ENCODE assay signal across 18 cellular contexts in the genomic region with DNA sequence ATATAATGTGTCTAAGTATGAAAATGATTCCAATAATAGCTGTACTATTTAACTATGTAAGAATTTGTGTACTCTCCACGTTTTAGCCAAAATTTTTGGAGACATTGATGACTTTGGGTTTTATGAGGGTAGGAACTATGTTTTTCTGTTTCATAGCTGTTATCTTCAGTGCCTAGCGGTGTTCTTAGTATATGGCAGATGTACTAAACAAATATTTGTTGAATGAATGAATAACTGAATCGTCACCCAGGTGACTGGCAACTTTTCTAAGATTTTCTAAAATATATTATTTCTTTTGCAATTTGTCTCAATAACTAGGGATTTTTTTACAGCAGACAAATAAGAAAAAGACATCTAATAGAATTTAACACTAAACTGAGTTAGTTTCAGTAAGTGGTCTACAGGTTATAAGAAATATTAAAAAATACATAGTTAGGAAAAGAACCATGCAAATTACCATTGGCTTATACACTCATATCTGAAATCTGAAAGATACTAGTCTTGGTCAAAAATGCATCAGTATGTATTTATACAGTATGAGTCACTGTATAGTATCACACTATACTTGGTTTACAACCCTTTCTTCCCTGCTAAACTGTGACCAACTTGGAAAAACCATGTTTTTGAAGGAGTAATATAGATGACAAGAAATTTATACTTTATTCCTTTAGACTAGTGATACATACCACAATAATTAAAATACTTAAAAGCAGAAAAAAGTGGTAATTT.
"Had no signal": no experiment of that assay in that cellular context is flagged by ENCODE, and none has a peak within 500 bp of the region (broad histone marks: within the 10 kb centered on the region; RNA-seq: fewer than 3 reads in every experiment).

No MANE protein-coding gene starts in this region.

- ATAC-seq: activated CD8-positive, alpha-beta memory T cell treated with anti-CD3 and anti-CD28 coated beads, Interleukin-2, amount 10 ng/mL, durations not matched to agents 7 days and 5 days; heart left ventricle; stimulated activated memory B cell treated with anti-CD40 and anti-IgM and Interleukin-4, amounts not matched to agents 10 μg/mL and 1 μg/mL and 100 μg/mL, for 72 hours had no signal

- H3K27ac ChIP-seq: epithelial cell of prostate, heart left ventricle, tibial nerve, uterus had no signal

- H3K4me3 ChIP-seq: heart left ventricle, tibial nerve, uterus had no signal

- H3K27me3 Mint-ChIP-seq: activated CD4-positive, alpha-beta memory T cell treated with anti-CD3 and anti-CD28 coated beads for 36 hours; activated CD8-positive, alpha-beta memory T cell treated with anti-CD3 and anti-CD28 coated beads, Interleukin-2, amount 10 ng/mL, durations not matched to agents 7 days and 5 days; natural killer cell treated with Interleukin-12 subunit alpha and Interleukin-12 subunit beta and Interleukin-15 and Interleukin-18, amount 100 ng/mL, for 72 hours; stimulated activated memory B cell treated with anti-CD40 and anti-IgM and Interleukin-4, amounts not matched to agents 10 μg/mL and 1 μg/mL and 100 μg/mL, for 72 hours had no signal

- H3K4me1 ChIP-seq: heart left ventricle, tibial nerve, uterus had no signal

- H3K27ac Mint-ChIP-seq: activated CD4-positive, alpha-beta memory T cell treated with anti-CD3 and anti-CD28 coated beads for 36 hours; activated CD8-positive, alpha-beta memory T cell treated with anti-CD3 and anti-CD28 coated beads, Interleukin-2, amount 10 ng/mL, durations not matched to agents 7 days and 5 days; natural killer cell treated with Interleukin-12 subunit alpha and Interleukin-12 subunit beta and Interleukin-15 and Interleukin-18, amount 100 ng/mL, for 72 hours; stimulated activated memory B cell treated with anti-CD40 and anti-IgM and Interleukin-4, amounts not matched to agents 10 μg/mL and 1 μg/mL and 100 μg/mL, for 72 hours had no signal

- H3K36me3 ChIP-seq: uterus had no signal

- H3K27me3 ChIP-seq: heart left ventricle, tibial nerve, uterus had no signal

- H3K4me1 Mint-ChIP-seq: activated CD8-positive, alpha-beta memory T cell treated with anti-CD3 and anti-CD28 coated beads, Interleukin-2, amount 10 ng/mL, durations not matched to agents 7 days and 5 days had no signal

- DNase-seq: activated CD4-positive, alpha-beta memory T cell treated with anti-CD3 and anti-CD28 coated beads for 36 hours; activated CD4-positive, alpha-beta T cell treated with anti-CD3 and anti-CD28 coated beads for 1 hour; activated CD8-positive, alpha-beta memory T cell treated with anti-CD3 and anti-CD28 coated beads, Interleukin-2, amount 10 ng/mL, durations not matched to agents 7 days and 5 days; activated gamma-delta T cell treated with Interleukin-2 at 50 U/mL for 16 hours; activated T-cell treated with anti-CD3 and anti-CD28 coated beads, Interleukin-2, amount 50 U/mL, for 48 hours; aorta; cerebellar nuclear complex; effector CD8-positive, alpha-beta T cell; heart left ventricle; mesendoderm; nucleus accumbens; substantia nigra; T-helper 9 cell; uterus had no signal

- H3K4me3 Mint-ChIP-seq: activated CD4-positive, alpha-beta memory T cell treated with anti-CD3 and anti-CD28 coated beads for 36 hours; activated CD8-positive, alpha-beta memory T cell treated with anti-CD3 and anti-CD28 coated beads, Interleukin-2, amount 10 ng/mL, durations not matched to agents 7 days and 5 days; natural killer cell treated with Interleukin-12 subunit alpha and Interleukin-12 subunit beta and Interleukin-15 and Interleukin-18, amount 100 ng/mL, for 72 hours; stimulated activated memory B cell treated with anti-CD40 and anti-IgM and Interleukin-4, amounts not matched to agents 10 μg/mL and 1 μg/mL and 100 μg/mL, for 72 hours had no signal
